ENCODE assay signal across 9 cellular contexts in the genomic region with DNA sequence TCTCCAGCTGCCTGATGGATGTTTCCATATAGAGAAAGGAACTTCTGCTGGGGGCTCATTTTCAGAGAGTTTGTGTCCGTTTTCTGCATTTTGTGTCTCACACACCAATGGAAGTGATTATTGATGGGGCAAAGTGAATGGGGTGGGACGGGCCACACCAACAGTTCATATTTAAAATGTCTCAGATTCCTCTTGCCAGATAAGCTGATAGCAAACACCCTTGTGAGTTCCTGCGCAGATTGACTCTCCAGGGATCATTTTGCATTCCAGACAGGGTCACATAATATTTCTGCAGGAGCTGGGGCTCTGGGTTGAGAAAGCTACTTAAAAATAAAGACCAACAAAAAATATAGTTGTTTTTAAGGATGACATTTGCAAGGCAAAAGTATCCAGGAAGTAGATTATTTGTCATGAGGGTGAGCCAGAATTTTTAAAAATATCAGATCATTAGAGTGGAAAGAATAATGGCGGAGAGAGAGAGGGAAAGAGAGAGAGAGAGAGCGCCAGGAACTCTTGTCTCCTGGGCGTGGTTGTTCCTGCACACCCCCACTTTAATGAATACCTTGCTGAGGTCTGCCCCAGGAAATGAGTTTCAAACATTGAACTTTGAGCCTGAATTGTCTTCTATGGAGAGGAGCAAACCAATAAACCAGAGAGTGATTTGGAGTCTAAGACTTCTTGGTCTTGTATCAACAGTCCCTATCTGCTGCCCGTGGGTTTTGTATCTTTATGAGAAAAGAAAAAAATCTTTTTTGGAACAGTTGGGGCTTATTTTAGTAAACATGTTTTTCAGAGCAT. TPM values are rescaled to one million over a fixed set of nuclear protein-coding genes. Genes with fewer than 3 reads are reported as not detected.
A peak's percentile ranks its signal among the peaks of the same experiment; 100 is the strongest.
DNase-seq lines count a peak whose midpoint lies in the region; ATAC-seq and TF ChIP-seq lines count a peak whose summit lies in the region.
"Had no signal": no experiment of that assay in that cellular context is flagged by ENCODE, and none has a peak within 500 bp of the region (broad histone marks: within the 10 kb centered on the region; RNA-seq: fewer than 3 reads in every experiment).

No MANE protein-coding gene starts in this region.

- no peak overlapping the region for H3K18ac ChIP-seq in mesenchymal stem cell (ENCODE audit: low read depth in 1 of 2, low read length in 2 of 2)
- no peak overlapping the region for H3K18ac ChIP-seq in mesendoderm (ENCODE audit: low read length)

- no peak overlapping the region for H3K4ac ChIP-seq in mesenchymal stem cell (ENCODE audit: low read depth in 1 of 2, low read length in 2 of 2)
- no peak overlapping the region for H3K4ac ChIP-seq in mesendoderm (ENCODE audit: low read depth, low read length)

- peaks cover 14% of the 10 kb centered on the region for H3K4me1 ChIP-seq in mesenchymal stem cell (ENCODE audit: control insufficient read depth, insufficient read depth, low read depth, low read length)
- H3K4me1 ChIP-seq in upper lobe of right lung, result peaks cover 52% of the 10 kb centered on the region
- no peaks in the 10 kb centered on the region for H3K4me1 ChIP-seq in mesendoderm (ENCODE audit: control insufficient read depth, low read depth, low read length)
- no peaks in the 10 kb centered on the region for H3K4me1 ChIP-seq in SJCRH30

- peaks cover 62% of the 10 kb centered on the region for H3K4me1 Mint-ChIP-seq in activated naive CD4-positive, alpha-beta T cell treated with anti-CD3 and anti-CD28 coated beads, Interleukin-2, amount 10 ng/mL, durations not matched to agents 7 days and 5 days
- H3K4me1 Mint-ChIP-seq in chondrocyte (ENCODE audit: low read depth) (peaks cover 72% of the 10 kb centered on the region), CD14-positive monocyte (peaks cover 18% of the 10 kb centered on the region)

- peaks cover 24% of the 10 kb centered on the region for H3K36me3 Mint-ChIP-seq in activated naive CD4-positive, alpha-beta T cell treated with anti-CD3 and anti-CD28 coated beads, Interleukin-2, amount 10 ng/mL, durations not matched to agents 7 days and 5 days
- H3K36me3 Mint-ChIP-seq in chondrocyte (ENCODE audit: low read depth) (peaks cover 23% of the 10 kb centered on the region), CD14-positive monocyte (peaks cover 73 to 83% of the 10 kb centered on the region in 2 donors)

- H4K91ac ChIP-seq in mesenchymal stem cell (ENCODE audit: low read length), result no peak overlapping the region

- no peak overlapping the region for H3K56ac ChIP-seq in mesendoderm (ENCODE audit: low read length)

- ATAC-seq in upper lobe of right lung, result peak; percentile 55

- H2BK15ac ChIP-seq in mesenchymal stem cell (ENCODE audit: low read depth, poor library complexity, severe bottlenecking) (no peak overlapping the region), mesendoderm (replicated peaks; ENCODE audit: low read depth) (no peak overlapping the region)

- no peaks in the 10 kb centered on the region for H3K9me3 ChIP-seq in mesenchymal stem cell (ENCODE audit: control insufficient read depth, low read length)
- H3K9me3 ChIP-seq in upper lobe of right lung, result no peaks in the 10 kb centered on the region
- H3K9me3 ChIP-seq in SJCRH30 (replicated peaks), result peaks cover 4% of the 10 kb centered on the region

- WGBS in mesenchymal stem cell, result 76% methylated on average over 4 of the region's 7 CpGs
- no CpG with 5 or more reads among the region's 7 CpGs for WGBS in mesendoderm (ENCODE audit: extremely low coverage, insufficient coverage, low lambda C conversion rate)

- TF ChIP-seq CTCF in chondrocyte (IDR thresholded peaks at IDR 0.05), result no peak
- no peak for TF ChIP-seq CTCF in upper lobe of right lung (IDR thresholded peaks at IDR 0.05)
- no peak for TF ChIP-seq CTCF in CD14-positive monocyte (IDR thresholded peaks at IDR 0.05)

- H3K23ac ChIP-seq in mesenchymal stem cell (ENCODE audit: low read length in 2 of 2) (no peak overlapping the region), mesendoderm (ENCODE audit: low read length) (no peak overlapping the region)

- H3K27ac ChIP-seq in mesenchymal stem cell (ENCODE audit: low read length, poor library complexity, severe bottlenecking) (no peak overlapping the region), upper lobe of right lung (peak overlapping the region; percentile 32), mesendoderm (ENCODE audit: low read depth, low read length) (no peak overlapping the region), SJCRH30 (no peak overlapping the region)

- H3K9me3 Mint-ChIP-seq in activated naive CD4-positive, alpha-beta T cell treated with anti-CD3 and anti-CD28 coated beads, Interleukin-2, amount 10 ng/mL, durations not matched to agents 7 days and 5 days, result peaks cover 13% of the 10 kb centered on the region
- H3K9me3 Mint-ChIP-seq in chondrocyte (ENCODE audit: low read depth) (no peaks in the 10 kb centered on the region), CD14-positive monocyte (no peaks in the 10 kb centered on the region)

- DNase-seq in activated naive CD4-positive, alpha-beta T cell treated with anti-CD3 and anti-CD28 coated beads, Interleukin-2, amount 10 ng/mL, durations not matched to agents 7 days and 5 days, result no peak
- no peak for DNase-seq in activated naive CD4-positive, alpha-beta T cell treated with anti-CD3 and anti-CD28 coated beads, Interleukin-2, amount 50 U/mL, for 16 hours
- DNase-seq in chondrocyte (ENCODE audit: low spot score), result no peak
- DNase-seq in mesenchymal stem cell, result no peak
- peak; percentile 11 for DNase-seq in upper lobe of right lung
- no peak for DNase-seq in mesendoderm
- DNase-seq in CD14-positive monocyte (ENCODE audit: low spot score), result no peak
- DNase-seq in SJCRH30, result no peak
- DNase-seq: stimulated activated CD4-positive, alpha-beta T cell treated with anti-CD3 and anti-CD28 coated beads, Interleukin-4, amount 100 ng/mL, for 24 hours had no signal

- H2AFZ ChIP-seq in mesenchymal stem cell (ENCODE audit: low read depth, low read length), result no peak overlapping the region

- no peaks in the 10 kb centered on the region for H3K27me3 Mint-ChIP-seq in activated naive CD4-positive, alpha-beta T cell treated with anti-CD3 and anti-CD28 coated beads, Interleukin-2, amount 10 ng/mL, durations not matched to agents 7 days and 5 days
- H3K27me3 Mint-ChIP-seq in chondrocyte (ENCODE audit: low read depth), result no peaks in the 10 kb centered on the region
- H3K27me3 Mint-ChIP-seq in CD14-positive monocyte (ENCODE audit: low read depth in 3 of 3), result no peaks in the 10 kb centered on the region

- H4K8ac ChIP-seq in mesenchymal stem cell (ENCODE audit: low read length), result peak overlapping the region; percentile 5
- H4K8ac ChIP-seq in mesendoderm (ENCODE audit: low read depth, low read length), result no peak overlapping the region

- no peak overlapping the region for H3K14ac ChIP-seq in mesenchymal stem cell (ENCODE audit: low read length in 2 of 2)

- no peak overlapping the region for H3K4me2 ChIP-seq in mesenchymal stem cell (ENCODE audit: low read length, poor library complexity, severe bottlenecking)
- H3K4me2 ChIP-seq in mesendoderm (ENCODE audit: low read length), result no peak overlapping the region

- H2BK120ac ChIP-seq in mesenchymal stem cell (ENCODE audit: low read depth, low read length), result no peak overlapping the region
- H2BK120ac ChIP-seq in mesendoderm (ENCODE audit: low read depth, low read length), result no peak overlapping the region

- H3K4me3 ChIP-seq in mesenchymal stem cell (ENCODE audit: insufficient read depth in 1 of 2, low read depth in 1 of 2, low read length in 2 of 2) (no peak overlapping the region), upper lobe of right lung (no peak overlapping the region), mesendoderm (ENCODE audit: low read length) (no peak overlapping the region), SJCRH30 (no peak overlapping the region)

- peaks cover 4 to 10% of the 10 kb centered on the region in 2 experiments for H3K36me3 ChIP-seq in mesenchymal stem cell (ENCODE audit: control insufficient read depth in 1 of 2, insufficient read depth in 2 of 2, low read depth in 1 of 2, low read length in 2 of 2)
- H3K36me3 ChIP-seq in upper lobe of right lung, result no peaks in the 10 kb centered on the region
- H3K36me3 ChIP-seq in mesendoderm (ENCODE audit: control insufficient read depth, insufficient read depth, low read length), result no peaks in the 10 kb centered on the region
- no peaks in the 10 kb centered on the region for H3K36me3 ChIP-seq in SJCRH30

- CTCF ChIA-PET in activated naive CD4-positive, alpha-beta T cell treated with anti-CD3 and anti-CD28 coated beads, Interleukin-2, amount 10 ng/mL, durations not matched to agents 7 days and 5 days (lab: Charles Lee), result interaction anchor here (0.7 to 2.9 kb wide), 2 partner anchors 9 to 93 kb away, joined by 4 to 12 read pairs; no protein-coding TSS in a partner anchor

- H3K27me3 ChIP-seq in mesenchymal stem cell (ENCODE audit: control insufficient read depth in 1 of 2, insufficient read depth in 1 of 2, low read length in 2 of 2) (no peaks in the 10 kb centered on the region), upper lobe of right lung (no peaks in the 10 kb centered on the region), mesendoderm (ENCODE audit: insufficient read depth, low read length, poor library complexity) (no peaks in the 10 kb centered on the region), SJCRH30 (no peaks in the 10 kb centered on the region)

- no peaks in the 10 kb centered on the region for H3K79me2 ChIP-seq in mesendoderm (ENCODE audit: control insufficient read depth, insufficient read depth, low read length)

- peak overlapping the region in 1 of 2 experiments; percentile 28 for H2BK12ac ChIP-seq in mesenchymal stem cell (ENCODE audit: low read length in 2 of 2)

- no peak overlapping the region for H2BK5ac ChIP-seq in mesenchymal stem cell (ENCODE audit: low read depth, low read length, poor library complexity, severe bottlenecking)
- H2BK5ac ChIP-seq in mesendoderm (ENCODE audit: low read length), result no peak overlapping the region

- H3K9ac ChIP-seq in mesenchymal stem cell (ENCODE audit: low read length) (peak overlapping the region; percentile 3), mesendoderm (ENCODE audit: low read length) (no peak overlapping the region)

- H2AK5ac ChIP-seq in mesenchymal stem cell (ENCODE audit: low read length, severe bottlenecking), result no peak overlapping the region
- H2AK5ac ChIP-seq in mesendoderm (ENCODE audit: low read length), result no peak overlapping the region

- intact Hi-C loops in upper lobe of right lung (cut with DNase I), result no loop called here
- intact Hi-C loops in CD14-positive monocyte (cut with micrococcal nuclease), result no loop called here

- no peak overlapping the region for H4K5ac ChIP-seq in mesendoderm (ENCODE audit: low read length)

- peak overlapping the region; percentile 82 for H3K27ac Mint-ChIP-seq in activated naive CD4-positive, alpha-beta T cell treated with anti-CD3 and anti-CD28 coated beads, Interleukin-2, amount 10 ng/mL, durations not matched to agents 7 days and 5 days
- H3K27ac Mint-ChIP-seq in chondrocyte (ENCODE audit: unreplicated experiment) (peak overlapping the region; percentile 65), CD14-positive monocyte (no peak overlapping the region)

- H3K79me1 ChIP-seq in mesenchymal stem cell (replicated peaks; ENCODE audit: low read length, poor library complexity, severe bottlenecking), result peaks cover 40% of the 10 kb centered on the region
- H3K79me1 ChIP-seq in mesendoderm (ENCODE audit: low read length), result no peaks in the 10 kb centered on the region

- no peak overlapping the region for H3K4me3 Mint-ChIP-seq in activated naive CD4-positive, alpha-beta T cell treated with anti-CD3 and anti-CD28 coated beads, Interleukin-2, amount 10 ng/mL, durations not matched to agents 7 days and 5 days
- H3K4me3 Mint-ChIP-seq in chondrocyte (ENCODE audit: unreplicated experiment) (no peak overlapping the region), CD14-positive monocyte (no peak overlapping the region)

RNA-seq across cellular contexts. Expression of a gene that starts 33.3 kb away (rescaled TPM):
- 296 to 393 TPM (median 372 TPM) in 3 replicates for total RNA-seq in chondrocyte
- 96.9 TPM for polyA plus RNA-seq in mesenchymal stem cell (2013, experiment 1 of 2)
- polyA plus RNA-seq in mesenchymal stem cell (2013, experiment 2 of 2), result 100 TPM
- total RNA-seq in upper lobe of right lung, result 197 TPM
- 6.5 TPM for polyA plus RNA-seq in mesendoderm (2013, experiment 1 of 2)
- polyA plus RNA-seq in mesendoderm (2013, experiment 2 of 2), result 7.2 TPM
- 10 to 100 TPM; 39.8 to 72.5 TPM for polyA plus RNA-seq in CD14-positive monocyte
- 5.9 and 7.8 TPM in 2 replicates for total RNA-seq in SJCRH30 (2014; rRNA removed; shearing (Covaris generic))

Comparison
In these comparisons a context has a peak if more than half of its experiments do, and no peak if none do; other contexts are left out.
1. H3K27ac Mint-ChIP-seq: peak in activated naive CD4-positive, alpha-beta T cell treated with anti-CD3 and anti-CD28 coated beads, Interleukin-2, amount 10 ng/mL, durations not matched to agents 7 days and 5 days (single experiment) and chondrocyte (single experiment); none in CD14-positive monocyte (0 of 7).
2. RNA of a gene that starts 33.3 kb away (total RNA-seq): 296 to 393 TPM in chondrocyte and 197 TPM in upper lobe of right lung (single experiment); 5.9 to 7.8 TPM in SJCRH30; every median in the first group is over 10 times any median in the second.